In genomic region chr6:88422831-88423230, GRCh38 we compare ENCODE assay signal across 18 cellular contexts.
A peak's percentile ranks its signal among the peaks of the same experiment; 100 is the strongest.
DNase-seq lines count a peak whose midpoint lies in the region; ATAC-seq and TF ChIP-seq lines count a peak whose summit lies in the region.
"Had no signal": no experiment of that assay in that cellular context is flagged by ENCODE, and none has a peak within 500 bp of the region (broad histone marks: within the 10 kb centered on the region; RNA-seq: fewer than 3 reads in every experiment).

No MANE protein-coding gene starts in this region.

- H3K4me3 ChIP-seq in BJ (ENCODE audit: low read depth, low read length): no peak overlapping the region
- H3K4me3 ChIP-seq in SK-N-SH (ENCODE audit: low read depth in 2 of 2, low read length in 1 of 2): no peak overlapping the region
- H3K4me3 ChIP-seq: BLaER1 treated with 17β-estradiol and CSF1 and Interleukin-3, amounts not matched to agents 10 nM and 100 nM; smooth muscle cell; thyroid gland had no signal

- TF ChIP-seq EP300 in SK-N-SH (IDR thresholded peaks at IDR 0.05; ENCODE audit: borderline replicate concordance in 1 of 2, low read depth in 1 of 2, low read length in 1 of 2): no peak

- TF ChIP-seq CTCF in BJ (IDR thresholded peaks at IDR 0.05; ENCODE audit: insufficient read depth, low read depth, low read length) (peak; percentile 34; the same call in 1 of the 2 replicates), SK-N-SH (IDR thresholded peaks at IDR 0.05) (peak; percentile 50), HFFc6 (IDR thresholded peaks at IDR 0.05) (no peak)

- WGBS in SK-N-SH (ENCODE audit: low lambda C conversion rate): 29% methylated on average over 8 of the region's 8 CpGs

- POLR2A ChIA-PET in BJ (lab: Charles Lee) (no interaction called here), HEK293T (lab: Yijun Ruan, JAX) (no interaction called here), SK-N-SH (lab: Yijun Ruan, JAX) (no interaction called here)

- no peaks in the 10 kb centered on the region for H4K20me1 ChIP-seq in SK-N-SH (ENCODE audit: insufficient read depth)
- H4K20me1 ChIP-seq: BLaER1 treated with 17β-estradiol and CSF1 and Interleukin-3, amounts not matched to agents 10 nM and 100 nM had no signal

- no peaks in the 10 kb centered on the region for H3K9me2 ChIP-seq in SK-N-SH

- no peak overlapping the region for H3K27ac Mint-ChIP-seq in HFFc6
- H3K27ac Mint-ChIP-seq: effector memory CD8-positive, alpha-beta T cell had no signal

- no peak overlapping the region for H3K4me3 Mint-ChIP-seq in HFFc6
- H3K4me3 Mint-ChIP-seq: central memory CD8-positive, alpha-beta T cell; effector memory CD8-positive, alpha-beta T cell; naive B cell had no signal

- H3K9me3 ChIP-seq in SK-N-SH: no peaks in the 10 kb centered on the region
- H3K9me3 ChIP-seq: BLaER1 treated with 17β-estradiol and CSF1 and Interleukin-3, amounts not matched to agents 10 nM and 100 nM; thyroid gland had no signal

- H3K27me3 ChIP-seq in BJ (ENCODE audit: control insufficient read depth, insufficient read depth, low read length): no peaks in the 10 kb centered on the region
- no peaks in the 10 kb centered on the region for H3K27me3 ChIP-seq in SK-N-SH (ENCODE audit: insufficient read depth)
- H3K27me3 ChIP-seq: BLaER1 treated with 17β-estradiol and CSF1 and Interleukin-3, amounts not matched to agents 10 nM and 100 nM; thyroid gland had no signal

- DNase-seq in BJ (ENCODE audit: low read depth) (no peak), HEK293T (ENCODE audit: extremely low spot score) (no peak), SK-N-SH (peak; percentile 19), fibroblast of the conjunctiva (ENCODE audit: low read depth) (peak; percentile 6), NCI-H345 (lab: John Stamatoyannopoulos, UW) (no peak), HFFc6 (no peak)
- no peak for DNase-seq in activated naive CD4-positive, alpha-beta T cell (lab: John Stamatoyannopoulos, UW)
- DNase-seq: activated effector memory CD4-positive, alpha-beta T cell treated with Interleukin-2 at 50 U/mL for 16 hours; amniotic stem cell; effector memory CD8-positive, alpha-beta T cell; Karpas-422; naive B cell; NCI-H1436 treated with DMSO at 0.1 percent for 48 hours; thyroid gland had no signal

- no peak overlapping the region for H3K9ac ChIP-seq in SK-N-SH
- H3K9ac ChIP-seq: BLaER1 treated with 17β-estradiol and CSF1 and Interleukin-3, amounts not matched to agents 10 nM and 100 nM had no signal

- no peaks in the 10 kb centered on the region for H3K4me1 ChIP-seq in SK-N-SH (ENCODE audit: control insufficient read depth in 1 of 2, insufficient read depth in 2 of 2, low read depth in 1 of 2, low read length in 1 of 2)
- H3K4me1 ChIP-seq: BLaER1 treated with 17β-estradiol and CSF1 and Interleukin-3, amounts not matched to agents 10 nM and 100 nM; thyroid gland had no signal

- ATAC-seq in HG02981 (IDR thresholded peaks at IDR 0.05; ENCODE audit: unreplicated experiment): no peak
- ATAC-seq: effector memory CD8-positive, alpha-beta T cell had no signal

- peaks cover 32% of the 10 kb centered on the region for H3K9me3 Mint-ChIP-seq in HFFc6
- H3K9me3 Mint-ChIP-seq: effector memory CD8-positive, alpha-beta T cell had no signal

- H2AFZ ChIP-seq in SK-N-SH (ENCODE audit: low read depth): 0 out of 2 replicates have a peak overlapping the region, but pooled peaks have one; percentile 29

- CTCF ChIA-PET in BJ (lab: Yijun Ruan, JAX) (no interaction called here), HEK293T (lab: Yijun Ruan, JAX) (interaction anchor here (0.7 kb wide), 1 partner anchor 886 kb away, joined by 5 read pairs; no protein-coding TSS in a partner anchor), SK-N-SH (lab: Yijun Ruan, JAX) (no interaction called here)

- no peaks in the 10 kb centered on the region for H3K79me2 ChIP-seq in SK-N-SH (ENCODE audit: insufficient read depth)

- no peaks in the 10 kb centered on the region for H3K4me1 Mint-ChIP-seq in HFFc6 (ENCODE audit: low read depth)
- H3K4me1 Mint-ChIP-seq: central memory CD8-positive, alpha-beta T cell; naive B cell had no signal

- no peaks in the 10 kb centered on the region for H3K36me3 Mint-ChIP-seq in HFFc6 (ENCODE audit: low read depth)
- H3K36me3 Mint-ChIP-seq: naive B cell had no signal

- H3K27me3 Mint-ChIP-seq in HFFc6 (ENCODE audit: insufficient read depth): no peaks in the 10 kb centered on the region

- no peak overlapping the region for H3K4me2 ChIP-seq in SK-N-SH
- H3K4me2 ChIP-seq: BLaER1 treated with 17β-estradiol and CSF1 and Interleukin-3, amounts not matched to agents 10 nM and 100 nM; smooth muscle cell had no signal

- TF ChIP-seq RAD21 in SK-N-SH (IDR thresholded peaks at IDR 0.05; ENCODE audit: low read length): peak; percentile 58

- H3F3A ChIP-seq in SK-N-SH (replicated peaks; ENCODE audit: insufficient read depth): no peaks in the 10 kb centered on the region

- no peaks in the 10 kb centered on the region for H3K36me3 ChIP-seq in BJ (ENCODE audit: control insufficient read depth, insufficient read depth, low read length)
- H3K36me3 ChIP-seq in SK-N-SH (replicated peaks in 1 of 2; ENCODE audit: control insufficient read depth in 1 of 2, insufficient read depth in 2 of 2, low read length in 1 of 2): no peaks in the 10 kb centered on the region
- H3K36me3 ChIP-seq: BLaER1 treated with 17β-estradiol and CSF1 and Interleukin-3, amounts not matched to agents 10 nM and 100 nM; thyroid gland had no signal

- no peak overlapping the region for H3K27ac ChIP-seq in SK-N-SH (ENCODE audit: low read depth in 2 of 2, low read length in 1 of 2)
- H3K27ac ChIP-seq: BLaER1 treated with 17β-estradiol and CSF1 and Interleukin-3, amounts not matched to agents 10 nM and 100 nM; thyroid gland had no signal

TF ChIP-seq in HEK293T, 16 proteins besides CTCF, POLR2A, EP300 and RAD21:
- TF ChIP-seq NFRKB (IDR thresholded peaks at IDR 0.05): no peak
- peak; percentile 59; the same call in 1 of the 2 replicates for TF ChIP-seq ZNF384 (IDR thresholded peaks at IDR 0.05)

TF ChIP-seq in SK-N-SH, 30 proteins besides CTCF, POLR2A, EP300 and RAD21:
- TF ChIP-seq GATA2 (CRISPR knock-in tag; IDR thresholded peaks at IDR 0.05) (no peak), SMC3 (IDR thresholded peaks at IDR 0.05; ENCODE audit: low read depth, low read length) (peak; percentile 49), MXI1 (IDR thresholded peaks at IDR 0.05; ENCODE audit: low read depth, low read length) (no peak), NFIC (IDR thresholded peaks at IDR 0.05; ENCODE audit: borderline replicate concordance) (peak; percentile 61), TCF12 (IDR thresholded peaks at IDR 0.05) (peak; percentile 62), CHD2 (IDR thresholded peaks at IDR 0.05; ENCODE audit: low read length, partially characterized antibody) (no peak), ZBTB33 (IDR thresholded peaks at IDR 0.05; ENCODE audit: borderline replicate concordance, low read depth) (no peak)

Comparison
In these comparisons a context has a peak if more than half of its experiments do, and no peak if none do; other contexts are left out.
1. DNase-seq: peak in SK-N-SH (single experiment) and fibroblast of the conjunctiva (single experiment); none in BJ (single experiment), HEK293T (single experiment), NCI-H345 (single experiment), HFFc6 (single experiment) and activated naive CD4-positive, alpha-beta T cell (0 of 4).